Comparison of ENCODE assay signal across 8 cellular contexts in genomic region chr17:83079340-83079747, GRCh38. TPM values are rescaled to one million over a fixed set of nuclear protein-coding genes. Genes with fewer than 3 reads are reported as not detected.
DNase-seq lines count a peak whose midpoint lies in the region; ATAC-seq, FAIRE-seq and TF ChIP-seq lines count a peak whose summit lies in the region.

Gene METRNL (plus strand): TSS chr17:83079609. CDS start chr17:83079816, 207 bp downstream.

- WGBS in H1 (ENCODE audit: extremely low coverage in 1 of 2, insufficient coverage in 1 of 2, insufficient read length in 1 of 2, insufficient replicate concordance in 2 of 2, low coverage in 1 of 2, low lambda C conversion rate in 2 of 2, missing lambda C conversion rate in 1 of 2), 2 experiments = 0% methylated on average over 8 of the region's 70 CpGs; no CpG with 5 or more reads in 1 of the 2 experiments

- H2BK20ac ChIP-seq in H1 (ENCODE audit: low read length) = no peak within 1 kb of the TSS

- no peak within 1 kb of the TSS for H3K56ac ChIP-seq in H1 (replicated peaks; ENCODE audit: insufficient read length, low read depth, low read length)

- H3K27me3 Mint-ChIP-seq in activated CD8-positive, alpha-beta T cell treated with anti-CD3 and anti-CD28 coated beads for 36 hours = peaks cover 8% of the 10 kb centered on the region

- no peaks in the 10 kb centered on the region for H3K9me3 ChIP-seq in BLaER1
- no peaks in the 10 kb centered on the region for H3K9me3 ChIP-seq in H1 (ENCODE audit: insufficient read depth in 2 of 2, low read depth in 1 of 2, low read length in 1 of 2)

- peaks cover 83% of the 10 kb centered on the region for H3K27me3 ChIP-seq in BLaER1
- peaks cover 11 to 44% (median 35%) of the 10 kb centered on the region in 4 experiments for H3K27me3 ChIP-seq in H1 (replicated peaks in 1 of 4; ENCODE audit: control insufficient read depth in 3 of 4, extremely low read depth in 1 of 4, insufficient read depth in 3 of 4, low read length in 3 of 4)

- H2BK5ac ChIP-seq in H1 (ENCODE audit: low read depth, low read length) = no peak within 1 kb of the TSS

- H3K4me1 Mint-ChIP-seq in activated CD8-positive, alpha-beta T cell treated with anti-CD3 and anti-CD28 coated beads for 36 hours (ENCODE audit: low read depth) = peaks cover 29% of the 10 kb centered on the region

- TF ChIP-seq POLR2A in NB4 (IDR thresholded peaks at IDR 0.05; ENCODE audit: extremely low read depth, insufficient read length) (peak; percentile 72), H1 (IDR thresholded peaks at IDR 0.05; ENCODE audit: control extremely low read depth in 1 of 2, low read depth in 2 of 2, low read length in 2 of 2) (peak in 1 of 2 experiments; percentile 46; a peak in 1 of 3 replicates)

- intact Hi-C loops in activated CD8-positive, alpha-beta T cell treated with anti-CD3 and anti-CD28 coated beads for 36 hours (cut with micrococcal nuclease) = no loop called here

- H3K9ac ChIP-seq in BLaER1 (peak within 1 kb of the TSS; percentile 65), H1 (replicated peaks in 1 of 4; ENCODE audit: extremely low read depth in 1 of 4, low read depth in 3 of 4, low read length in 3 of 4) (peak within 1 kb of the TSS in 1 of 4 experiments; percentile 46; a peak in 2 of 7 replicates)

- H2AFZ ChIP-seq in H1 (ENCODE audit: low read length) = no peak within 1 kb of the TSS

- no peak within 1 kb of the TSS for H3K14ac ChIP-seq in H1 (ENCODE audit: insufficient read length)

- peaks cover 52% of the 10 kb centered on the region for H4K20me1 ChIP-seq in BLaER1
- peaks cover 11 to 18% of the 10 kb centered on the region in 2 experiments for H4K20me1 ChIP-seq in H1 (replicated peaks in 1 of 2; ENCODE audit: control insufficient read depth in 1 of 2, insufficient read depth in 2 of 2, low read length in 2 of 2)

- no peak within 1 kb of the TSS for H2BK15ac ChIP-seq in H1 (ENCODE audit: low read length)

- no peak within 1 kb of the TSS for H2BK120ac ChIP-seq in H1 (replicated peaks; ENCODE audit: low read depth, low read length)

- DNase-seq in NB4 (ENCODE audit: low read depth) (peak; percentile 69), H1 (ENCODE audit: low read depth in 1 of 2, low spot score in 2 of 2) (peak in 1 of 2 experiments; percentile 80), medulla oblongata (ENCODE audit: extremely low spot score) (peak; percentile 55)
- peak; percentile 72 for DNase-seq in activated CD8-positive, alpha-beta T cell treated with anti-CD3 and anti-CD28 coated beads for 36 hours
- peak in 2 of 3 donors; percentile 29 to 61 for DNase-seq in stimulated activated CD4-positive, alpha-beta T cell treated with anti-CD3 and anti-CD28 coated beads, TNF-alpha, amount 100 ng/mL, for 48 hours (ENCODE audit: low read depth in 3 of 3)

- FAIRE-seq in H1 (lab: Jason Lieb, UNC) = no peak

- no peak within 1 kb of the TSS for H2AK5ac ChIP-seq in H1 (ENCODE audit: low read depth, low read length)

- H3K36me3 ChIP-seq in BLaER1 = no peaks in the 10 kb centered on the region
- H3K36me3 ChIP-seq in H1 (ENCODE audit: control insufficient read depth in 2 of 4, insufficient read depth in 4 of 4, low read length in 3 of 4) = no peaks in the 10 kb centered on the region

- H3K27ac ChIP-seq in BLaER1 (no peak within 1 kb of the TSS), H1 (ENCODE audit: low read depth, low read length) (no peak within 1 kb of the TSS)

- H3K23me2 ChIP-seq in H1 (ENCODE audit: low read depth, low read length) = peaks cover 5% of the 10 kb centered on the region; the same call in 1 of the 2 replicates

- H4K5ac ChIP-seq in H1 (ENCODE audit: insufficient read length, low read depth, low read length) = no peak within 1 kb of the TSS

- peaks cover 0 to 16% of the 10 kb centered on the region in 2 experiments; a peak in 2 of 4 replicates for H3K79me2 ChIP-seq in H1 (ENCODE audit: control insufficient read depth in 1 of 2, insufficient read depth in 2 of 2, low read length in 2 of 2)

- POLR2A ChIA-PET in activated CD8-positive, alpha-beta T cell treated with anti-CD3 and anti-CD28 coated beads for 36 hours (lab: Charles Lee) = interaction anchor here (1.0 kb wide), 2 partner anchors 120 to 122 kb away, joined by 3 read pairs; no protein-coding TSS in a partner anchor
- POLR2A ChIA-PET in H1 (lab: Charles Lee; ENCODE audit: partially characterized antibody) = interaction anchor here (0.6 to 1.0 kb wide), 3 partner anchors 9 to 40 kb away, joined by 3 read pairs; no protein-coding TSS in a partner anchor

- peak within 1 kb of the TSS; percentile 74 for H3K4me3 ChIP-seq in BLaER1
- no peak within 1 kb of the TSS for H3K4me3 ChIP-seq in NB4 (ENCODE audit: low read depth, low read length)
- H3K4me3 ChIP-seq in H1 (ENCODE audit: extremely low read depth in 1 of 4, insufficient read depth in 2 of 4, low read depth in 3 of 4, low read length in 4 of 4) = peak within 1 kb of the TSS; percentile 42 to 75 (median 54)

- H3K4ac ChIP-seq in H1 (replicated peaks; ENCODE audit: insufficient read length, low read depth, low read length) = no peak within 1 kb of the TSS

- H2BK12ac ChIP-seq in H1 (ENCODE audit: low read depth, low read length) = no peak within 1 kb of the TSS

- no peak within 1 kb of the TSS for H4K91ac ChIP-seq in H1 (replicated peaks; ENCODE audit: insufficient read length, low read length)

- no peak for TF ChIP-seq EP300 in H1 (IDR thresholded peaks at IDR 0.05; ENCODE audit: borderline replicate concordance in 1 of 2, low read depth in 2 of 2, low read length in 2 of 2)

- H3K4me2 ChIP-seq in BLaER1 = peak within 1 kb of the TSS; percentile 97
- peak within 1 kb of the TSS; percentile 70 to 83 for H3K4me2 ChIP-seq in H1 (ENCODE audit: insufficient read depth in 1 of 2, low read depth in 2 of 2, low read length in 2 of 2)

- peak; percentile 52 for ATAC-seq in GM19328 (IDR thresholded peaks at IDR 0.05; ENCODE audit: unreplicated experiment)
- ATAC-seq in activated CD8-positive, alpha-beta T cell treated with anti-CD3 and anti-CD28 coated beads for 36 hours = peak; percentile 37
- no peak for ATAC-seq in GM18858 (IDR thresholded peaks at IDR 0.05; ENCODE audit: unreplicated experiment)

- TF ChIP-seq CTCF in NB4 (IDR thresholded peaks at IDR 0.05; ENCODE audit: low read depth, low read length) = no peak
- TF ChIP-seq CTCF in activated CD8-positive, alpha-beta T cell treated with anti-CD3 and anti-CD28 coated beads for 36 hours (IDR thresholded peaks at IDR 0.05) = no peak
- no peak for TF ChIP-seq CTCF in H1 (IDR thresholded peaks at IDR 0.05; ENCODE audit: control extremely low read depth in 1 of 3, insufficient read depth in 1 of 3, low read depth in 1 of 3, low read length in 3 of 3)

- H3K27ac Mint-ChIP-seq in activated CD8-positive, alpha-beta T cell treated with anti-CD3 and anti-CD28 coated beads for 36 hours = no peak within 1 kb of the TSS

- no peak within 1 kb of the TSS for H3K23ac ChIP-seq in H1 (ENCODE audit: insufficient read length)

- H3K4me1 ChIP-seq in BLaER1 (peaks cover 52% of the 10 kb centered on the region), H1 (replicated peaks in 1 of 4; ENCODE audit: control insufficient read depth in 3 of 4, insufficient read depth in 4 of 4, low read length in 3 of 4) (peaks cover 11 to 26% (median 18%) of the 10 kb centered on the region in 4 experiments)

- peaks cover 10% of the 10 kb centered on the region; the same call in 1 of the 2 replicates for H3K79me1 ChIP-seq in H1 (ENCODE audit: low read depth, low read length)

- H4K8ac ChIP-seq in H1 (ENCODE audit: extremely low read depth, insufficient read depth, low read length) = peak within 1 kb of the TSS; percentile 19

- CTCF ChIA-PET in activated CD8-positive, alpha-beta T cell treated with anti-CD3 and anti-CD28 coated beads for 36 hours (lab: Charles Lee) = no interaction called here
- CTCF ChIA-PET in H1 (lab: Charles Lee; ENCODE audit: partially characterized antibody) = no interaction called here

- peaks cover 3% of the 10 kb centered on the region for H3K36me3 Mint-ChIP-seq in activated CD8-positive, alpha-beta T cell treated with anti-CD3 and anti-CD28 coated beads for 36 hours (ENCODE audit: low read depth)

- peak within 1 kb of the TSS; percentile 32; the same call in 1 of the 2 replicates for H3K18ac ChIP-seq in H1 (ENCODE audit: extremely low read depth, low read length)

- no peaks in the 10 kb centered on the region for H3K9me3 Mint-ChIP-seq in activated CD8-positive, alpha-beta T cell treated with anti-CD3 and anti-CD28 coated beads for 36 hours

- peak within 1 kb of the TSS; percentile 43 for H3K4me3 Mint-ChIP-seq in activated CD8-positive, alpha-beta T cell treated with anti-CD3 and anti-CD28 coated beads for 36 hours

- TF ChIP-seq RAD21 in H1 (IDR thresholded peaks at IDR 0.05 in 1 of 2, conservative IDR thresholded peaks at IDR 0.05 in 1 of 2; ENCODE audit: low read depth in 2 of 2, low read length in 2 of 2) = no peak

TF ChIP-seq in H1, 55 proteins besides CTCF, POLR2A, EP300 and RAD21 (continues in another document):
- TF ChIP-seq PHF8 (conservative IDR thresholded peaks at IDR 0.05; ENCODE audit: low read depth, low read length) (peak; percentile 44; the same call in 1 of the 2 replicates), MAX (IDR thresholded peaks at IDR 0.05) (no peak), TBP (IDR thresholded peaks at IDR 0.05; ENCODE audit: low read depth, low read length) (peak; percentile 51; the same call in 1 of the 2 replicates), TAF1 (IDR thresholded peaks at IDR 0.05; ENCODE audit: low read depth, low read length) (peak; percentile 87), E2F6 (IDR thresholded peaks at IDR 0.05) (no peak), TAF7 (optimal IDR thresholded peaks at IDR 0.05; ENCODE audit: borderline replicate concordance, low read depth, low read length) (no peak)

RNA-seq across cellular contexts. Expression of gene METRNL, which starts in this region (rescaled TPM):
- 10 to 100 TPM; 23.3 to 24.1 TPM for total RNA-seq in activated CD8-positive, alpha-beta T cell treated with anti-CD3 and anti-CD28 coated beads for 36 hours
- 13.9 and 14.2 TPM in 2 replicates for total RNA-seq in H1 (2021; fragmentation: NEBNext Ultra II Directional; extraction: Animal tissue kit (Norgen Biotek cat#: 25700))
- 13.9 and 26.0 TPM in 2 replicates for polyA plus RNA-seq in H1 (2011; rRNA removed)
- 16.2 TPM for polyA plus RNA-seq in H1 (2011; cell fraction: cytosol; rRNA removed)
- 27.6 TPM for polyA plus RNA-seq in H1 (2011; cell fraction: nucleus; rRNA removed)
- polyA plus RNA-seq in H1 (2012, experiment 1 of 2) = 5.7 to 17.3 TPM (median 16.0 TPM) in 4 replicates
- polyA plus RNA-seq in H1 (2012, experiment 2 of 2) = 8.4 TPM
- 10.6 TPM for polyA plus RNA-seq in H1 (2013, experiment 1 of 2)
- polyA plus RNA-seq in H1 (2013, experiment 2 of 2) = 10.9 TPM
- polyA minus RNA-seq in H1 (2011; rRNA and poly(A)+ RNA removed) = 5.7 and 6.2 TPM in 2 replicates
- polyA minus RNA-seq in H1 (2011; cell fraction: cytosol; rRNA and poly(A)+ RNA removed) = 16.7 TPM
- 12.1 TPM for polyA minus RNA-seq in H1 (2011; cell fraction: nucleus; rRNA and poly(A)+ RNA removed)
